9 cellular contexts compared by ENCODE assay signal in genomic region chr3:49785565-49786356, GRCh38. TPM values are rescaled to one million over a fixed set of nuclear protein-coding genes. Genes with fewer than 3 reads are reported as not detected.
DNase-seq lines count a peak whose midpoint lies in the region; ATAC-seq and TF ChIP-seq lines count a peak whose summit lies in the region.
"Had no signal": no experiment of that assay in that cellular context is flagged by ENCODE, and none has a peak within 500 bp of the region (broad histone marks: within the 10 kb centered on the region; RNA-seq: fewer than 3 reads in every experiment).

No MANE protein-coding gene starts in this region.

- TF ChIP-seq CTCF in AG04450 (IDR thresholded peaks at IDR 0.05; ENCODE audit: low read depth, low read length), result no peak
- TF ChIP-seq CTCF in chondrocyte (IDR thresholded peaks at IDR 0.05), result no peak
- no peak for TF ChIP-seq CTCF in left lung (IDR thresholded peaks at IDR 0.05)

- H3K36me3 ChIP-seq in left lung, result peaks cover 0 to 28% of the 10 kb centered on the region in 2 donors

- peaks cover 10 to 49% of the 10 kb centered on the region in 2 donors for H3K4me1 ChIP-seq in left lung

- no peaks in the 10 kb centered on the region for H3K27me3 ChIP-seq in AG04450 (ENCODE audit: control insufficient read depth, insufficient read depth, low read length)
- H3K27me3 ChIP-seq in left lung, result no peaks in the 10 kb centered on the region

- intact Hi-C loops in left lung (cut with DNase I), result no loop called here

- H3K27ac ChIP-seq in AG04450 (ENCODE audit: low read depth, low read length), result no peak overlapping the region
- peak overlapping the region; percentile 91 to 95 for H3K27ac ChIP-seq in left lung
- peak overlapping the region; percentile 93 for H3K27ac ChIP-seq in substantia nigra (ENCODE audit: low read depth, low read length, poor library complexity, severe bottlenecking)

- no peaks in the 10 kb centered on the region for H3K27me3 Mint-ChIP-seq in chondrocyte (ENCODE audit: low read depth)

- ATAC-seq in GM18519 (IDR thresholded peaks at IDR 0.05; ENCODE audit: low FRiP score, unreplicated experiment), result peak; percentile 28
- peak; percentile 46 for ATAC-seq in HG02981 (IDR thresholded peaks at IDR 0.05; ENCODE audit: unreplicated experiment)
- peak; percentile 69 for ATAC-seq in left lung

- H3K9me3 Mint-ChIP-seq in chondrocyte (ENCODE audit: low read depth), result no peaks in the 10 kb centered on the region

- peaks cover 32% of the 10 kb centered on the region for H3K4me1 Mint-ChIP-seq in chondrocyte (ENCODE audit: low read depth)

- DNase-seq in AG04450 (ENCODE audit: low read depth, low spot score), result no peak
- DNase-seq in RPMI8226, result peak; percentile 34
- DNase-seq in chondrocyte (ENCODE audit: low spot score), result peak; percentile 86
- peak in 1 of 2 donors; percentile 49 for DNase-seq in left lung
- peak in 9 of 49 donors; percentile 39 to 91 (median 60) for DNase-seq in substantia nigra (lab: John Stamatoyannopoulos, UW)
- DNase-seq in NCI-H524 treated with DMSO at 0.1 percent for 48 hours (lab: John Stamatoyannopoulos, UW), result no peak

- peak overlapping the region; percentile 81 for H3K4me3 Mint-ChIP-seq in chondrocyte (ENCODE audit: unreplicated experiment)

- peaks cover 3% of the 10 kb centered on the region for H3K36me3 Mint-ChIP-seq in chondrocyte (ENCODE audit: low read depth)

- CTCF ChIA-PET in AG04450 (lab: Charles Lee), result interaction anchor here (0.8 to 0.9 kb wide), 2 partner anchors 17 to 82 kb away, joined by 3 read pairs; partner anchors contain the start of gene INKA1

- H3K9me3 ChIP-seq in AG04450 (ENCODE audit: control insufficient read depth, insufficient read depth, low read length) (no peaks in the 10 kb centered on the region), left lung (no peaks in the 10 kb centered on the region)

- H3K4me3 ChIP-seq in AG04450 (ENCODE audit: low read depth, low read length) (peak overlapping the region; percentile 69), left lung (peak overlapping the region; percentile 70 to 85)

- peak overlapping the region; percentile 80 for H3K27ac Mint-ChIP-seq in chondrocyte (ENCODE audit: unreplicated experiment)

- POLR2A ChIA-PET in AG04450 (lab: Yijun Ruan, JAX), result interaction anchor here (0.6 to 1.5 kb wide), 7 partner anchors 9 to 1068 kb away, joined by 3 to 9 read pairs (median 3); partner anchors contain the start of genes CDHR4 and INKA1

RNA-seq across cellular contexts. Expression of gene IP6K1, which starts 0.6 kb away (rescaled TPM):
- 40.4 and 53.5 TPM in 2 replicates for polyA plus RNA-seq in AG04450 (2011; rRNA removed)
- 104 and 146 TPM in 2 replicates for polyA minus RNA-seq in AG04450 (2011; rRNA and poly(A)+ RNA removed)
- total RNA-seq in chondrocyte (38.9 to 44.4 TPM (median 40.1 TPM) in 3 replicates), left lung (10 to 100 TPM; 42.1 to 42.7 TPM)

RNA-seq across cellular contexts. Expression of gene CDHR4, which starts 13.9 kb away (rescaled TPM):
- polyA plus RNA-seq in AG04450 (2011; rRNA removed), result 0.09 TPM in 1 of 2 replicates, not detected in the other
- polyA minus RNA-seq in AG04450 (2011; rRNA and poly(A)+ RNA removed), result not detected in 2 replicates
- total RNA-seq in chondrocyte (not detected in 3 replicates), left lung (1 to 10 TPM in 1 of 2 donors, under 1 TPM in 1; 0.20 to 6.1 TPM)
- total RNA-seq: NCI-H460 had no signal

RNA-seq across cellular contexts. Expression of gene INKA1, which starts 17.3 kb away (rescaled TPM):
- polyA plus RNA-seq in AG04450 (2011; rRNA removed), result 1.9 and 2.8 TPM in 2 replicates
- 2.0 and 2.2 TPM in 2 replicates for polyA minus RNA-seq in AG04450 (2011; rRNA and poly(A)+ RNA removed)
- total RNA-seq in chondrocyte (4.1 to 7.9 TPM (median 7.9 TPM) in 3 replicates), left lung (1 to 10 TPM; 3.7 to 6.3 TPM)

RNA-seq across cellular contexts. Expression of gene UBA7, which starts 28.0 kb away (rescaled TPM):
- 34.0 and 43.6 TPM in 2 replicates for polyA plus RNA-seq in AG04450 (2011; rRNA removed)
- polyA minus RNA-seq in AG04450 (2011; rRNA and poly(A)+ RNA removed), result 68.2 and 85.5 TPM in 2 replicates
- total RNA-seq in chondrocyte, result 25.6 to 45.3 TPM (median 26.3 TPM) in 3 replicates
- 100 to 1,000 TPM in 1 of 2 donors, 10 to 100 TPM in 1; 97.4 to 121 TPM for total RNA-seq in left lung

Comparison
In these comparisons a context has a peak if more than half of its experiments do, and no peak if none do; other contexts are left out.
1. DNase-seq: peak in RPMI8226 (single experiment) and chondrocyte (single experiment); none in AG04450 (single experiment) and NCI-H524 treated with DMSO at 0.1 percent for 48 hours (single experiment).
2. Peak in every context shown above with its lines, with median percentiles within 50 percentile points of each other: ATAC-seq.